In the genomic region with DNA sequence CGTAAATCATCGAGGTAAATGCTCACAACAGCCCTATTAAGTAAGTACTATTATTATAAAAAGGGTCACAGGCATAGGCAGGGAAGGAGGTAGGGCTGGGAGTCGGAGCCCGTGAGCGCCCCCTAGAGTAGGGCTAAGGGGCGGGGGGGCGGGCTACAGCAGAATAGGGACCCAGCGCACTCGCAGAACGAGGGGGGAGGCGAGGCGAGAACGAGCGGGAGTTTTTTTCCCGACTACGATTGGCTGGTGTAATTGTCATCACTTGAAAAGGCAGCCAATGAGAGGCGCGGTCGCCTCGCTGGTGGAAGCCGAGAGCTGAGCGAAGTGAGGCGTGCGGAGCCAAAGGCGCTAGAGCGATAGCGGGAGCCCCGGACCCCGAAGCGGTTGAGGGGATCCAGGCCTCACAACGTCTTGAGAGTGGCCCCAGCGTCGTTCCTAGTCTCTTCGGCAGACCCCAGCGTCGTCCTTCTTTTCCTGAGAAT, we compare ENCODE assay signal across 8 cellular contexts. TPM values are rescaled to one million over a fixed set of nuclear protein-coding genes. Genes with fewer than 3 reads are reported as not detected.
DNase-seq lines count a peak whose midpoint lies in the region; ATAC-seq and TF ChIP-seq lines count a peak whose summit lies in the region.

No MANE protein-coding gene starts in this region.

- H3K36me3 Mint-ChIP-seq in activated naive CD8-positive, alpha-beta T cell treated with anti-CD3 and anti-CD28 coated beads for 36 hours, result no peaks in the 10 kb centered on the region

- H3K27me3 ChIP-seq in cardiac muscle cell, result peaks cover 6% of the 10 kb centered on the region
- H3K27me3 ChIP-seq in thyroid gland, result no peaks in the 10 kb centered on the region

- no peak for TF ChIP-seq POLR2A in thyroid gland (IDR thresholded peaks at IDR 0.05)

- H3K4me3 ChIP-seq in LNCaP clone FGC (ENCODE audit: low read depth, low read length) (no peak overlapping the region), cardiac muscle cell (no peak overlapping the region), thyroid gland (replicated peaks in 1 of 3) (peak overlapping the region in 1 of 3 donors; percentile 28)

- DNase-seq in DMS 273 (lab: John Stamatoyannopoulos, UW; ENCODE audit: unreplicated experiment), result peak; percentile 94
- DNase-seq in LNCaP clone FGC (ENCODE audit: low read depth), result no peak
- DNase-seq in SW 1271 (lab: John Stamatoyannopoulos, UW), result peak; percentile 90 to 94
- DNase-seq in activated naive CD8-positive, alpha-beta T cell treated with anti-CD3 and anti-CD28 coated beads for 36 hours, result peak; percentile 86
- peak; percentile 90 to 93 for DNase-seq in cardiac muscle cell (ENCODE audit: low read depth in 1 of 2, low spot score in 1 of 2)
- peak; percentile 87 to 99 (median 95) for DNase-seq in posterior cingulate gyrus
- peak; percentile 81 to 87 for DNase-seq in thyroid gland

- H3K4me1 Mint-ChIP-seq in activated naive CD8-positive, alpha-beta T cell treated with anti-CD3 and anti-CD28 coated beads for 36 hours, result peaks cover 6% of the 10 kb centered on the region

- H3K36me3 ChIP-seq in cardiac muscle cell (no peaks in the 10 kb centered on the region), thyroid gland (no peaks in the 10 kb centered on the region)

- no peaks in the 10 kb centered on the region for H3K4me1 ChIP-seq in cardiac muscle cell (ENCODE audit: low read depth)
- H3K4me1 ChIP-seq in thyroid gland, result peaks cover 0 to 9% of the 10 kb centered on the region in 2 donors

- peak overlapping the region; percentile 10 for H3K4me3 Mint-ChIP-seq in activated naive CD8-positive, alpha-beta T cell treated with anti-CD3 and anti-CD28 coated beads for 36 hours

- intact Hi-C loops in posterior cingulate gyrus (cut with DNase I), result no loop called here
- intact Hi-C loops in thyroid gland (cut with DNase I), result loop anchor here (10.0 kb wide), 1 partner anchor 74 kb away; a partner anchor contains a TSS

- ATAC-seq in GM21717 (IDR thresholded peaks at IDR 0.05; ENCODE audit: unreplicated experiment), result no peak

- H3K27ac ChIP-seq in cardiac muscle cell (no peak overlapping the region), thyroid gland (no peak overlapping the region)

- H3K9me3 ChIP-seq in cardiac muscle cell (ENCODE audit: low read depth), result no peaks in the 10 kb centered on the region
- no peaks in the 10 kb centered on the region for H3K9me3 ChIP-seq in thyroid gland

- H3K27me3 Mint-ChIP-seq in activated naive CD8-positive, alpha-beta T cell treated with anti-CD3 and anti-CD28 coated beads for 36 hours, result no peaks in the 10 kb centered on the region

- TF ChIP-seq CTCF in LNCaP clone FGC (IDR thresholded peaks at IDR 0.05; ENCODE audit: control insufficient read depth, extremely low read depth, insufficient read depth) (0 out of 2 replicates have a peak, but pooled peaks have one; percentile 21), cardiac muscle cell (IDR thresholded peaks at IDR 0.05; ENCODE audit: low read depth, low read length) (peak; percentile 33), thyroid gland (IDR thresholded peaks at IDR 0.05) (peak in 4 of 6 experiments; percentile 11 to 71 (median 36))

- H3K9me3 Mint-ChIP-seq in activated naive CD8-positive, alpha-beta T cell treated with anti-CD3 and anti-CD28 coated beads for 36 hours, result no peaks in the 10 kb centered on the region

- no peak overlapping the region for H3K27ac Mint-ChIP-seq in activated naive CD8-positive, alpha-beta T cell treated with anti-CD3 and anti-CD28 coated beads for 36 hours

- WGBS in thyroid gland, 2 donors, result 2 to 3% methylated on average over 32 to 34 of the region's 36 CpGs

RNA-seq across cellular contexts. Expression of a gene that starts 24.2 kb away (rescaled TPM):
- 10 to 100 TPM; 69.3 to 72.2 TPM for total RNA-seq in activated naive CD8-positive, alpha-beta T cell treated with anti-CD3 and anti-CD28 coated beads for 36 hours
- total RNA-seq in cardiac muscle cell, result 70.5 and 73.6 TPM in 2 replicates
- 85.5 and 92.5 TPM in 2 replicates for polyA plus RNA-seq in cardiac muscle cell
- 10 to 100 TPM; 95.4 to 99.9 (median 97.8) TPM for total RNA-seq in thyroid gland

RNA-seq across cellular contexts. Expression of a gene that starts 38.3 kb away (rescaled TPM):
- total RNA-seq in activated naive CD8-positive, alpha-beta T cell treated with anti-CD3 and anti-CD28 coated beads for 36 hours, result not detected
- total RNA-seq in cardiac muscle cell, result 0.60 and 0.63 TPM in 2 replicates
- polyA plus RNA-seq in cardiac muscle cell, result 0.75 TPM in 1 of 2 replicates, not detected in the other
- total RNA-seq in thyroid gland, result under 1 TPM in 3 of 4 donors, not detected in 1; 0.22 to 0.59 (median 0.27) TPM

RNA-seq across cellular contexts. Expression of a gene that starts 58.6 kb away (rescaled TPM):
- 10 to 100 TPM; 10.6 to 11.4 TPM for total RNA-seq in activated naive CD8-positive, alpha-beta T cell treated with anti-CD3 and anti-CD28 coated beads for 36 hours
- total RNA-seq in cardiac muscle cell (1.0 and 2.5 TPM in 2 replicates), thyroid gland (10 to 100 TPM; 16.1 to 21.0 (median 18.4) TPM)
- 2.4 and 3.4 TPM in 2 replicates for polyA plus RNA-seq in cardiac muscle cell
